In genomic region chr6:44415424-44415823, GRCh38 we compare ENCODE assay signal across 23 cellular contexts. TPM values are rescaled to one million over a fixed set of nuclear protein-coding genes. Genes with fewer than 3 reads are reported as not detected.
DNase-seq lines count a peak whose midpoint lies in the region; ATAC-seq, FAIRE-seq and TF ChIP-seq lines count a peak whose summit lies in the region.
"Had no signal": no experiment of that assay in that cellular context is flagged by ENCODE, and none has a peak within 500 bp of the region (broad histone marks: within the 10 kb centered on the region; RNA-seq: fewer than 3 reads in every experiment).

No MANE protein-coding gene starts in this region.

- 73% methylated on average over 2 of the region's 2 CpGs for WGBS in K562 (ENCODE audit: insufficient coverage, low coverage, missing lambda C conversion rate)

- H3K9me1 ChIP-seq in K562 (ENCODE audit: control insufficient read depth, insufficient read depth, low read length), result no peaks in the 10 kb centered on the region

- TF ChIP-seq RAD21 in K562 (CRISPR knock-in tag; conservative IDR thresholded peaks at IDR 0.05 in 1 of 2, IDR thresholded peaks at IDR 0.05 in 1 of 2), result no peak

- TF ChIP-seq EP300 in K562 (IDR thresholded peaks at IDR 0.05; ENCODE audit: low read length), result no peak

- no peak for FAIRE-seq in K562 (lab: Jason Lieb, UNC)
- FAIRE-seq: HTR-8/SVneo had no signal

- POLR2A ChIA-PET in K562 (lab: Yijun Ruan, JAX), result interaction anchor here (1.5 kb wide), 1 partner anchor 9 kb away, joined by 3 read pairs; no protein-coding TSS in a partner anchor

- ATAC-seq in activated naive CD4-positive, alpha-beta T cell treated with anti-CD3 and anti-CD28 coated beads, Interleukin-2, amount 50 U/mL, for 72 hours, result no peak
- ATAC-seq in K562 (peak; percentile 52), mucosa of descending colon (peak; percentile 89), HG03565 (IDR thresholded peaks at IDR 0.05; ENCODE audit: unreplicated experiment) (no peak)
- ATAC-seq: activated T-cell treated with anti-CD3 and anti-CD28 coated beads, Interleukin-2, amount 50 U/mL, for 4 hours; stimulated activated naive CD8-positive, alpha-beta T cell treated with anti-CD3 and anti-CD28 coated beads, Interleukin-15, amount 100 ng/mL, for 72 hours had no signal

- H3K4me1 ChIP-seq in K562 (replicated peaks in 1 of 2; ENCODE audit: control insufficient read depth in 2 of 2, insufficient read depth in 2 of 2, low read length in 2 of 2) (no peaks in the 10 kb centered on the region; a peak in 1 of 5 replicates), mucosa of descending colon (ENCODE audit: low read depth) (peaks cover 8% of the 10 kb centered on the region)
- H3K4me1 ChIP-seq: HAP-1, SJCRH30 had no signal

- no peak overlapping the region for H3K27ac ChIP-seq in K562 (ENCODE audit: extremely low read depth, low read depth, low read length)
- H3K27ac ChIP-seq: cardiac muscle cell, SJCRH30, vagina had no signal

- CTCF ChIA-PET in K562 (lab: Yijun Ruan, JAX; ENCODE audit: low intra/inter-chr PET ratio), result no interaction called here

- DNase-seq in activated naive CD4-positive, alpha-beta T cell treated with anti-CD3 and anti-CD28 coated beads, Interleukin-2, amount 50 U/mL, for 72 hours (ENCODE audit: low spot score in 2 of 2), result no peak
- no peak for DNase-seq in activated naive CD4-positive, alpha-beta T cell (lab: John Stamatoyannopoulos, UW)
- DNase-seq in K562 (ENCODE audit: extremely low read depth in 1 of 4, low spot score in 3 of 4) (peak in 2 of 4 experiments; percentile 24 to 37), mucosa of descending colon (peak in 2 of 3 donors; percentile 32 to 36), type B pancreatic cell (ENCODE audit: extremely low spot score, unreplicated experiment) (no peak), posterior cingulate gyrus (no peak), NCI-H226 (no peak)
- DNase-seq: activated CD4-positive, alpha-beta T cell treated with anti-CD3 and anti-CD28 coated beads, Interleukin-2, amount 10 ng/mL, durations not matched to agents 7 days and 5 days; activated naive CD8-positive, alpha-beta T cell treated with anti-CD3 and anti-CD28 coated beads, Interleukin-2, amount 10 ng/mL, durations not matched to agents 7 days and 5 days; activated T-cell treated with anti-CD3 and anti-CD28 coated beads, Interleukin-2, amount 50 U/mL, for 4 hours; CD4-positive, alpha-beta memory T cell; effector CD4-positive, alpha-beta T cell; left ventricle myocardium superior; NCI-H1694 treated with DMSO at 0.1 percent for 48 hours; SJCRH30; stimulated activated CD4-positive, alpha-beta T cell treated with anti-CD3 and anti-CD28 coated beads, Interleukin-12 subunit alpha, Interleukin-12 subunit beta, amount 100 ng/mL, for 4 hours; stimulated activated naive CD8-positive, alpha-beta T cell treated with anti-CD3 and anti-CD28 coated beads, Interleukin-15, amount 100 ng/mL, for 72 hours had no signal

- TF ChIP-seq CTCF in K562 (IDR thresholded peaks at IDR 0.05 in 2 of 3, conservative IDR thresholded peaks at IDR 0.05 in 1 of 3; ENCODE audit: insufficient read depth in 2 of 3, low read depth in 1 of 3, low read length in 3 of 3) (no peak), mucosa of descending colon (IDR thresholded peaks at IDR 0.05) (no peak), type B pancreatic cell (conservative IDR thresholded peaks at IDR 0.05) (no peak)

- H3K36me3 ChIP-seq in K562 (ENCODE audit: control insufficient read depth, insufficient read depth, low read length) (peaks cover 75% of the 10 kb centered on the region), mucosa of descending colon (ENCODE audit: low read depth) (no peaks in the 10 kb centered on the region)

- no peak overlapping the region for H3K4me3 ChIP-seq in K562
- no peak overlapping the region for H3K4me3 ChIP-seq in mucosa of descending colon
- H3K4me3 ChIP-seq: cardiac muscle cell, HAP-1, SJCRH30, vagina had no signal

- H3K9ac ChIP-seq in K562 (ENCODE audit: insufficient read depth in 1 of 2, low read depth in 2 of 2, low read length in 2 of 2), result no peak overlapping the region

- H3K27ac Mint-ChIP-seq in activated naive CD4-positive, alpha-beta T cell treated with anti-CD3 and anti-CD28 coated beads, Interleukin-2, amount 50 U/mL, for 72 hours, result peak overlapping the region; percentile 19 to 37
- H3K27ac Mint-ChIP-seq in type B pancreatic cell, result peak overlapping the region; percentile 33
- H3K27ac Mint-ChIP-seq: activated naive CD8-positive, alpha-beta T cell treated with anti-CD3 and anti-CD28 coated beads, Interleukin-2, amount 10 ng/mL, durations not matched to agents 7 days and 5 days; T-helper 2 cell treated with Interferon-gamma antibody and Interleukin-4, amounts not matched to agents 5 μg/mL and 100 μg/mL, for 36 hours had no signal

- H3K27me3 Mint-ChIP-seq in type B pancreatic cell, result no peaks in the 10 kb centered on the region
- H3K27me3 Mint-ChIP-seq: activated CD4-positive, alpha-beta T cell treated with anti-CD3 and anti-CD28 coated beads, Interleukin-2, amount 10 ng/mL, durations not matched to agents 7 days and 5 days; activated naive CD8-positive, alpha-beta T cell treated with anti-CD3 and anti-CD28 coated beads, Interleukin-2, amount 10 ng/mL, durations not matched to agents 7 days and 5 days; CD4-positive, alpha-beta memory T cell; stimulated activated naive CD8-positive, alpha-beta T cell treated with anti-CD3 and anti-CD28 coated beads, Interleukin-15, amount 100 ng/mL, for 72 hours had no signal

- no peak overlapping the region for H3K4me3 Mint-ChIP-seq in type B pancreatic cell
- H3K4me3 Mint-ChIP-seq: activated CD4-positive, alpha-beta T cell treated with anti-CD3 and anti-CD28 coated beads, Interleukin-2, amount 10 ng/mL, durations not matched to agents 7 days and 5 days; activated naive CD8-positive, alpha-beta T cell treated with anti-CD3 and anti-CD28 coated beads, Interleukin-2, amount 10 ng/mL, durations not matched to agents 7 days and 5 days; activated T-cell treated with anti-CD3 and anti-CD28 coated beads, Interleukin-2, amount 50 U/mL, for 4 hours; stimulated activated naive CD8-positive, alpha-beta T cell treated with anti-CD3 and anti-CD28 coated beads, Interleukin-15, amount 100 ng/mL, for 72 hours; T-helper 2 cell treated with Interferon-gamma antibody and Interleukin-4, amounts not matched to agents 5 μg/mL and 100 μg/mL, for 36 hours had no signal

- H3K4me2 ChIP-seq in K562 (ENCODE audit: insufficient read depth, low read length), result no peak overlapping the region

- H4K20me1 ChIP-seq in K562 (replicated peaks; ENCODE audit: control insufficient read depth, insufficient read depth, low read length), result 0 out of 2 replicates have a peak, but pooled peaks cover 13% of the 10 kb centered on the region

- H3K79me2 ChIP-seq in K562 (ENCODE audit: control insufficient read depth, insufficient read depth, low read length), result peaks cover 50% of the 10 kb centered on the region

- H3K27me3 ChIP-seq in K562 (ENCODE audit: control insufficient read depth in 2 of 2, insufficient read depth in 2 of 2, low read length in 2 of 2), result no peaks in the 10 kb centered on the region
- H3K27me3 ChIP-seq: cardiac muscle cell, SJCRH30, vagina had no signal

- no TSS peak for BruUV-seq in K562 (replicated peaks; lab: Mats Ljungman, UMichigan)

- H2AFZ ChIP-seq in K562 (ENCODE audit: low read depth, low read length), result no peak overlapping the region

- H3K9me3 Mint-ChIP-seq in activated naive CD4-positive, alpha-beta T cell treated with anti-CD3 and anti-CD28 coated beads, Interleukin-2, amount 50 U/mL, for 72 hours, result peaks cover 0 to 13% of the 10 kb centered on the region in 2 donors
- H3K9me3 Mint-ChIP-seq in type B pancreatic cell, result peaks cover 4% of the 10 kb centered on the region

- TF ChIP-seq POLR2A in K562 (conservative IDR thresholded peaks at IDR 0.05), result no peak

- H3K9me3 ChIP-seq in K562 (replicated peaks; ENCODE audit: control insufficient read depth, insufficient read depth, low read depth, low read length), result no peaks in the 10 kb centered on the region
- H3K9me3 ChIP-seq in mucosa of descending colon, result no peaks in the 10 kb centered on the region
- H3K9me3 ChIP-seq: HAP-1, SJCRH30, vagina had no signal

- H3K36me3 Mint-ChIP-seq in activated naive CD4-positive, alpha-beta T cell treated with anti-CD3 and anti-CD28 coated beads, Interleukin-2, amount 50 U/mL, for 72 hours, result peaks cover 36 to 54% of the 10 kb centered on the region in 2 donors
- H3K36me3 Mint-ChIP-seq in type B pancreatic cell, result peaks cover 54% of the 10 kb centered on the region

- in situ Hi-C loops in K562 (cut with MboI), result no loop called here

- intact Hi-C loops in K562 (cut with micrococcal nuclease), result no loop called here
- intact Hi-C loops in mucosa of descending colon (cut with DNase I, micrococcal nuclease), result no loop called here
- intact Hi-C loops in posterior cingulate gyrus (cut with DNase I), result no loop called here

- no peaks in the 10 kb centered on the region for H3K4me1 Mint-ChIP-seq in type B pancreatic cell (ENCODE audit: unreplicated experiment)

RNA-seq across cellular contexts. Expression of gene CDC5L, which starts 27.9 kb away (rescaled TPM):
- 10 to 100 TPM; 22.7 to 25.2 TPM for total RNA-seq in activated naive CD4-positive, alpha-beta T cell treated with anti-CD3 and anti-CD28 coated beads, Interleukin-2, amount 50 U/mL, for 72 hours
- 9.6 and 23.7 TPM in 2 replicates for total RNA-seq in K562 (2011; cell fraction: chromatin; rRNA removed; ENCODE audit: low replicate concordance)
- 7.2 and 7.6 TPM in 2 replicates for total RNA-seq in K562 (2011; cell fraction: nucleolus; rRNA removed)
- 11.3 and 12.1 TPM in 2 replicates for total RNA-seq in K562 (2011; cell fraction: nucleoplasm; rRNA removed)
- total RNA-seq in K562 (2014; rRNA removed) (26.0 and 26.4 TPM in 2 replicates), K562 (2014; rRNA removed; fragmentation: Illumina TruSeq; extraction: Trizol) (42.6 and 51.3 TPM in 2 replicates), K562 (2015; rRNA removed; fragmentation: Illumina TruSeq; extraction: Trizol) (40.5 and 44.2 TPM in 2 replicates), K562 (2021) (28.6 and 29.9 TPM in 2 replicates), mucosa of descending colon (10 to 100 TPM; 16.9 to 20.7 (median 17.8) TPM), type B pancreatic cell (ENCODE audit: low replicate concordance) (23.3 and 28.7 TPM in 2 replicates)
- polyA plus RNA-seq in K562 (2011; rRNA removed) (21.3 and 31.3 TPM in 2 replicates), K562 (2014; fragmentation: Illumina TruSeq; extraction: Trizol) (29.4 and 33.9 TPM in 2 replicates), K562 (2014; fragmentation: Nextera tagmentation; extraction: Ambion mirVana) (10 to 100 TPM; 23.5 to 30.8 TPM), K562 (2014; rRNA removed) (20.4 and 22.3 TPM in 2 replicates)
- 7.9 and 9.8 TPM in 2 replicates for polyA plus RNA-seq in K562 (2011; cell fraction: cytosol; rRNA removed)
- 6.9 and 8.7 TPM in 2 replicates for polyA plus RNA-seq in K562 (2011; cell fraction: nucleus; rRNA removed)
- polyA plus RNA-seq in K562 (2012), result 18.2 and 20.2 TPM in 2 replicates
- 41.8 and 42.8 TPM in 2 replicates for polyA minus RNA-seq in K562 (2011; rRNA and poly(A)+ RNA removed)
- 14.1 and 17.6 TPM in 2 replicates for polyA minus RNA-seq in K562 (2011; cell fraction: cytosol; rRNA and poly(A)+ RNA removed)
- 11.4 and 22.5 TPM in 2 replicates for polyA minus RNA-seq in K562 (2011; cell fraction: nucleus; rRNA and poly(A)+ RNA removed)

Comparison
In these comparisons a context has a peak if more than half of its experiments do, and no peak if none do; other contexts are left out.
1. ATAC-seq: peak in K562 (single experiment) and mucosa of descending colon (single experiment); none in activated naive CD4-positive, alpha-beta T cell treated with anti-CD3 and anti-CD28 coated beads, Interleukin-2, amount 50 U/mL, for 72 hours (0 of 2) and HG03565 (single experiment).
2. DNase-seq: peak in mucosa of descending colon (2 of 3); none in activated naive CD4-positive, alpha-beta T cell treated with anti-CD3 and anti-CD28 coated beads, Interleukin-2, amount 50 U/mL, for 72 hours (0 of 2), activated naive CD4-positive, alpha-beta T cell (0 of 4), type B pancreatic cell (single experiment), posterior cingulate gyrus (0 of 10) and NCI-H226 (single experiment).